Comparison of ENCODE assay signal across 25 cellular contexts in genomic region chr11:12261551-12261950, GRCh38.
DNase-seq lines count a peak whose midpoint lies in the region; ATAC-seq and TF ChIP-seq lines count a peak whose summit lies in the region.
"Had no signal": no experiment of that assay in that cellular context is flagged by ENCODE, and none has a peak within 500 bp of the region (broad histone marks: within the 10 kb centered on the region; RNA-seq: fewer than 3 reads in every experiment).

No MANE protein-coding gene starts in this region.

- no peaks in the 10 kb centered on the region for H3K27me3 Mint-ChIP-seq in activated T-helper 17 cell treated with anti-CD3 and anti-CD28 coated beads, Interleukin-2, amount 50 U/mL, for 72 hours
- H3K27me3 Mint-ChIP-seq: CD4-positive, CD25-positive, alpha-beta regulatory T cell had no signal

- H3K36me3 ChIP-seq in smooth muscle cell (ENCODE audit: low read depth): peaks cover 4% of the 10 kb centered on the region
- H3K36me3 ChIP-seq: HAP-1 had no signal

- intact Hi-C loops in left cardiac atrium (cut with DNase I): no loop called here
- intact Hi-C loops in Right ventricle myocardium inferior (cut with DNase I): no loop called here
- intact Hi-C loops in dorsolateral prefrontal cortex (cut with DNase I): no loop called here

- no peaks in the 10 kb centered on the region for H4K20me1 ChIP-seq in smooth muscle cell (ENCODE audit: low read depth)

- H3K27ac ChIP-seq in coronary artery (peak overlapping the region; percentile 9 to 70), smooth muscle cell (ENCODE audit: low read depth) (peak overlapping the region; percentile 62), dorsolateral prefrontal cortex (peak overlapping the region in 3 of 59 donors; percentile 0 to 48 (median 9))
- H3K27ac ChIP-seq: PC-9 had no signal

- no peaks in the 10 kb centered on the region for H3K79me2 ChIP-seq in smooth muscle cell (ENCODE audit: low read depth)

- peak overlapping the region; percentile 19 for H3K27ac Mint-ChIP-seq in activated T-helper 17 cell treated with anti-CD3 and anti-CD28 coated beads, Interleukin-2, amount 50 U/mL, for 72 hours
- H3K27ac Mint-ChIP-seq: HFFc6 had no signal

- H3K9me3 ChIP-seq in smooth muscle cell (replicated peaks; ENCODE audit: low read depth): no peaks in the 10 kb centered on the region
- H3K9me3 ChIP-seq: HAP-1, MG63 had no signal

- peaks cover 27% of the 10 kb centered on the region for H3F3A ChIP-seq in smooth muscle cell (ENCODE audit: low read depth)

- H3K4me3 Mint-ChIP-seq in activated T-helper 17 cell treated with anti-CD3 and anti-CD28 coated beads, Interleukin-2, amount 50 U/mL, for 72 hours: no peak overlapping the region
- H3K4me3 Mint-ChIP-seq: CD4-positive, CD25-positive, alpha-beta regulatory T cell; HFFc6 had no signal

- no peak overlapping the region for H3K4me2 ChIP-seq in smooth muscle cell
- H3K4me2 ChIP-seq: PC-9 had no signal

- peak; percentile 18 for DNase-seq in left cardiac atrium
- DNase-seq in Right ventricle myocardium inferior (ENCODE audit: missing footprints): no peak
- no peak for DNase-seq in coronary artery (ENCODE audit: low spot score)
- no peak for DNase-seq in smooth muscle cell (lab: John Stamatoyannopoulos, UW; ENCODE audit: unreplicated experiment)
- DNase-seq in CD1c-positive myeloid dendritic cell (ENCODE audit: extremely low spot score): no peak
- DNase-seq in dorsolateral prefrontal cortex: no peak
- DNase-seq: 8988T; CD4-positive, CD25-positive, alpha-beta regulatory T cell; DMS53; GOT3; HFFc6; KG1; MG63; NCI-H1105 treated with DMSO at 0.1 percent for 48 hours; NCI-H146; NCI-H1930; NCI-H446 treated with DMSO at 0.1 percent for 48 hours; NCI-H526; NCI-H82; NK-92 treated with Interleukin-12 subunit alpha and Interleukin-12 subunit beta, amount 100 ng/mL, for 24 hours; PC-9; SHP77 treated with DMSO at 0.1 percent for 48 hours had no signal

- 94% methylated on average over 5 of the region's 5 CpGs for WGBS in smooth muscle cell (ENCODE audit: low lambda C conversion rate)

- H3K27me3 ChIP-seq in smooth muscle cell (ENCODE audit: low read depth) (no peaks in the 10 kb centered on the region), dorsolateral prefrontal cortex (no peaks in the 10 kb centered on the region)
- H3K27me3 ChIP-seq: MG63 had no signal

- H3K4me1 ChIP-seq in smooth muscle cell (ENCODE audit: low read depth): peaks cover 9% of the 10 kb centered on the region
- H3K4me1 ChIP-seq: HAP-1 had no signal

- H3K9me3 Mint-ChIP-seq in activated T-helper 17 cell treated with anti-CD3 and anti-CD28 coated beads, Interleukin-2, amount 50 U/mL, for 72 hours: no peaks in the 10 kb centered on the region
- H3K9me3 Mint-ChIP-seq: CD4-positive, CD25-positive, alpha-beta regulatory T cell; HFFc6 had no signal

- H3K4me3 ChIP-seq in coronary artery: no peak overlapping the region
- H3K4me3 ChIP-seq in smooth muscle cell: no peak overlapping the region
- no peak overlapping the region for H3K4me3 ChIP-seq in dorsolateral prefrontal cortex
- H3K4me3 ChIP-seq: HAP-1, MG63, PC-9 had no signal

- peaks cover 76% of the 10 kb centered on the region for H3K36me3 Mint-ChIP-seq in activated T-helper 17 cell treated with anti-CD3 and anti-CD28 coated beads, Interleukin-2, amount 50 U/mL, for 72 hours (ENCODE audit: low read depth)

- H3K9ac ChIP-seq in smooth muscle cell (ENCODE audit: low read depth): no peak overlapping the region

- ATAC-seq in left cardiac atrium (no peak), Right ventricle myocardium inferior (no peak), HG03469 (IDR thresholded peaks at IDR 0.05; ENCODE audit: unreplicated experiment) (no peak)
- ATAC-seq in activated T-helper 17 cell treated with anti-CD3 and anti-CD28 coated beads, Interleukin-2, amount 50 U/mL, for 72 hours (replicated peaks): no peak

- H2AFZ ChIP-seq in smooth muscle cell (ENCODE audit: low read depth): no peak overlapping the region
- H2AFZ ChIP-seq: PC-9 had no signal

- no peaks in the 10 kb centered on the region for H3K4me1 Mint-ChIP-seq in activated T-helper 17 cell treated with anti-CD3 and anti-CD28 coated beads, Interleukin-2, amount 50 U/mL, for 72 hours
- H3K4me1 Mint-ChIP-seq: CD4-positive, CD25-positive, alpha-beta regulatory T cell had no signal

- no peak for TF ChIP-seq CTCF in coronary artery (IDR thresholded peaks at IDR 0.05)
- TF ChIP-seq CTCF in smooth muscle cell (IDR thresholded peaks at IDR 0.05; ENCODE audit: borderline replicate concordance, insufficient read depth, poor library complexity, severe bottlenecking): no peak
- TF ChIP-seq CTCF in dorsolateral prefrontal cortex (IDR thresholded peaks at IDR 0.05 in 54 of 56, conservative IDR thresholded peaks at IDR 0.05 in 2 of 56; ENCODE audit: low read depth in 1 of 56, partially characterized antibody in 56 of 56): no peak
